In genomic region chr1:168112673-168113305, GRCh38 we compare ENCODE assay signal across 8 cellular contexts. TPM values are rescaled to one million over a fixed set of nuclear protein-coding genes. Genes with fewer than 3 reads are reported as not detected.
DNase-seq lines count a peak whose midpoint lies in the region; ATAC-seq and TF ChIP-seq lines count a peak whose summit lies in the region.

No MANE protein-coding gene starts in this region.

- H3K36me3 Mint-ChIP-seq in HFFc6 (ENCODE audit: low read depth) = peaks cover under 1% of the 10 kb centered on the region; the same call in 1 of the 2 replicates
- H3K36me3 Mint-ChIP-seq in Caco-2 (ENCODE audit: insufficient read depth, unreplicated experiment) = peaks cover 23% of the 10 kb centered on the region

- ATAC-seq in RWPE2 (ENCODE audit: low read depth) (peak; percentile 97), GM21825 (IDR thresholded peaks at IDR 0.05; ENCODE audit: unreplicated experiment) (no peak)

- H3K4me1 ChIP-seq in RWPE2 (ENCODE audit: insufficient read depth, poor library complexity, severe bottlenecking) (peaks cover 24% of the 10 kb centered on the region), Caco-2 (peaks cover 14% of the 10 kb centered on the region)

- BruUV-seq in Caco-2 (replicated peaks; lab: Mats Ljungman, UMichigan) = no TSS peak

- intact Hi-C loops in Caco-2 (cut with micrococcal nuclease; ENCODE audit: unreplicated experiment) = no loop called here

- H3K27me3 Mint-ChIP-seq in HFFc6 (ENCODE audit: insufficient read depth) = peaks cover 2% of the 10 kb centered on the region; the same call in 1 of the 2 replicates
- H3K27me3 Mint-ChIP-seq in Caco-2 (ENCODE audit: insufficient read depth, unreplicated experiment) = no peaks in the 10 kb centered on the region

- POLR2A ChIA-PET in AG04449 (lab: Yijun Ruan, JAX) = no interaction called here
- POLR2A ChIA-PET in Caco-2 (lab: Charles Lee) = no interaction called here

- DNase-seq in AG04449 (ENCODE audit: low read depth, low spot score) (peak; percentile 55), HFFc6 (peak; percentile 56), RWPE2 (ENCODE audit: low spot score) (peak; percentile 93), coronary artery (ENCODE audit: low spot score) (peak; percentile 70), Caco-2 (no peak), D341Med (ENCODE audit: low spot score) (no peak)
- DNase-seq in stimulated activated CD4-positive, alpha-beta T cell treated with anti-CD3 and anti-CD28 coated beads, Interleukin-1b, Interleukin-23, amount 100 ng/mL, for 4 hours (ENCODE audit: low read depth in 2 of 2) = peak; percentile 15 to 61

- no peak overlapping the region for H3K4me3 ChIP-seq in AG04449 (ENCODE audit: low read depth, low read length)
- H3K4me3 ChIP-seq in RWPE2 (ENCODE audit: severe bottlenecking) = no peak overlapping the region
- H3K4me3 ChIP-seq in coronary artery = no peak overlapping the region
- H3K4me3 ChIP-seq in Caco-2 (ENCODE audit: low read depth, low read length) = no peak overlapping the region

- no peaks in the 10 kb centered on the region for H3K27me3 ChIP-seq in RWPE2 (ENCODE audit: insufficient read depth, poor library complexity, severe bottlenecking)
- no peaks in the 10 kb centered on the region for H3K27me3 ChIP-seq in Caco-2 (replicated peaks; ENCODE audit: control insufficient read depth, insufficient read depth, low read length)

- no peak overlapping the region for H3K4me3 Mint-ChIP-seq in HFFc6
- H3K4me3 Mint-ChIP-seq in Caco-2 (ENCODE audit: unreplicated experiment) = no peak overlapping the region

- CTCF ChIA-PET in AG04449 (lab: Yijun Ruan, JAX) = interaction anchor here (0.9 to 1.3 kb wide), 3 partner anchors 11 to 30 kb away, joined by 3 to 4 read pairs (median 3); no protein-coding TSS in a partner anchor
- CTCF ChIA-PET in Caco-2 (lab: Charles Lee) = interaction anchor here (1.0 kb wide), 1 partner anchor 27 kb away, joined by 3 read pairs; no protein-coding TSS in a partner anchor

- H3K36me3 ChIP-seq in RWPE2 (ENCODE audit: low read depth) (peaks cover 6% of the 10 kb centered on the region; the same call in 1 of the 2 replicates), Caco-2 (ENCODE audit: control insufficient read depth, insufficient read depth, low read length) (0 out of 2 replicates have a peak, but pooled peaks cover 2% of the 10 kb centered on the region)

- TF ChIP-seq CTCF in AG04449 (IDR thresholded peaks at IDR 0.05; ENCODE audit: insufficient read depth, low read length, missing control alignments) = no peak
- TF ChIP-seq CTCF in HFFc6 (IDR thresholded peaks at IDR 0.05) = no peak
- no peak for TF ChIP-seq CTCF in RWPE2 (IDR thresholded peaks at IDR 0.05; ENCODE audit: poor library complexity, severe bottlenecking)
- no peak for TF ChIP-seq CTCF in coronary artery (IDR thresholded peaks at IDR 0.05)
- no peak for TF ChIP-seq CTCF in Caco-2 (IDR thresholded peaks at IDR 0.05; ENCODE audit: insufficient read depth in 1 of 2, low read depth in 1 of 2, low read length in 1 of 2, severe bottlenecking in 1 of 2, unreplicated experiment in 1 of 2)

- peaks cover 11% of the 10 kb centered on the region for H3K4me1 Mint-ChIP-seq in HFFc6 (ENCODE audit: low read depth)
- H3K4me1 Mint-ChIP-seq in Caco-2 (ENCODE audit: low read depth, unreplicated experiment) = peaks cover 21% of the 10 kb centered on the region

- H3K27ac ChIP-seq in RWPE2 (ENCODE audit: poor library complexity, severe bottlenecking) (peak overlapping the region; percentile 74), coronary artery (no peak overlapping the region)

- H3K9me3 Mint-ChIP-seq in HFFc6 (no peaks in the 10 kb centered on the region), Caco-2 (ENCODE audit: unreplicated experiment) (no peaks in the 10 kb centered on the region)

- H3K9me3 ChIP-seq in RWPE2 (ENCODE audit: severe bottlenecking) (no peaks in the 10 kb centered on the region), Caco-2 (no peaks in the 10 kb centered on the region)

- 0 out of 2 replicates have a peak overlapping the region, but pooled peaks have one; percentile 0 for H3K27ac Mint-ChIP-seq in HFFc6
- H3K27ac Mint-ChIP-seq in Caco-2 (ENCODE audit: unreplicated experiment) = no peak overlapping the region

RNA-seq across cellular contexts. Expression of gene GPR161, which starts 23.9 kb away (rescaled TPM):
- total RNA-seq in HFFc6 (2021; fragmentation: NEBNext Ultra II Directional; extraction: Animal tissue kit (Norgen Biotek cat#: 25700)) = 10 to 100 TPM in 5 of 6 experiments, 1 to 10 TPM in 1; 9.3 to 14.5 (median 13.2) TPM
- 38.2 and 42.7 TPM in 2 replicates for total RNA-seq in Caco-2 (2022)

Comparison
In these comparisons a context has a peak if more than half of its experiments do, and no peak if none do; other contexts are left out.
1. DNase-seq: peak in AG04449 (single experiment), HFFc6 (single experiment), RWPE2 (single experiment), coronary artery (single experiment) and stimulated activated CD4-positive, alpha-beta T cell treated with anti-CD3 and anti-CD28 coated beads, Interleukin-1b, Interleukin-23, amount 100 ng/mL, for 4 hours (2 of 2); none in Caco-2 (0 of 2) and D341Med (single experiment).